In genomic region chr13:42875448-42876269, GRCh38 we compare ENCODE assay signal across 10 cellular contexts.
DNase-seq lines count a peak whose midpoint lies in the region; ATAC-seq and TF ChIP-seq lines count a peak whose summit lies in the region.
"Had no signal": no experiment of that assay in that cellular context is flagged by ENCODE, and none has a peak within 500 bp of the region (broad histone marks: within the 10 kb centered on the region; RNA-seq: fewer than 3 reads in every experiment).

No MANE protein-coding gene starts in this region.

- H3K56ac ChIP-seq in mesendoderm (ENCODE audit: low read length), result peak overlapping the region; percentile 45

- peak overlapping the region; percentile 74 for H2BK15ac ChIP-seq in mesendoderm (replicated peaks; ENCODE audit: low read depth)

- no peak overlapping the region for H3K4me2 ChIP-seq in mesendoderm (ENCODE audit: low read length)

- peak overlapping the region; percentile 11 for H3K18ac ChIP-seq in mesendoderm (ENCODE audit: low read length)

- H3K79me1 ChIP-seq in mesendoderm (ENCODE audit: low read length), result no peaks in the 10 kb centered on the region

- H3K27me3 ChIP-seq in mesendoderm (ENCODE audit: insufficient read depth, low read length, poor library complexity), result no peaks in the 10 kb centered on the region

- no CpG with 5 or more reads among the region's 12 CpGs for whole genome bisulfite sequencing in mesendoderm (ENCODE audit: extremely low coverage, insufficient coverage, low lambda C conversion rate)

- no peak overlapping the region for H2BK120ac ChIP-seq in mesendoderm (ENCODE audit: low read depth, low read length)

- H3K4ac ChIP-seq in mesendoderm (ENCODE audit: low read depth, low read length), result peak overlapping the region; percentile 71

- peak overlapping the region; percentile 6 for H4K8ac ChIP-seq in mesendoderm (ENCODE audit: low read depth, low read length)

- H3K4me3 ChIP-seq in mesendoderm (ENCODE audit: low read length), result no peak overlapping the region

- H4K5ac ChIP-seq in mesendoderm (ENCODE audit: low read length), result no peak overlapping the region

- peak overlapping the region; percentile 18 for H2BK5ac ChIP-seq in mesendoderm (ENCODE audit: low read length)

- H3K4me1 ChIP-seq in mesendoderm (ENCODE audit: control insufficient read depth, low read depth, low read length), result peaks cover 9% of the 10 kb centered on the region

- peak; percentile 84 for DNase-seq in mesendoderm
- no peak for DNase-seq in cortex of kidney (lab: John Stamatoyannopoulos, UW)
- no peak for DNase-seq in DMS79 (lab: John Stamatoyannopoulos, UW)
- no peak for DNase-seq in GOT3 (lab: John Stamatoyannopoulos, UW)
- no peak for DNase-seq in stimulated activated CD4-positive, alpha-beta T cell treated with anti-CD3 and anti-CD28 coated beads, Interleukin-4, amount 100 ng/mL, for 1 hour
- DNase-seq: HCEC 1CT, nucleus accumbens had no signal

- no peaks in the 10 kb centered on the region for H3K36me3 ChIP-seq in mesendoderm (ENCODE audit: control insufficient read depth, insufficient read depth, low read length)

- H3K79me2 ChIP-seq in mesendoderm (ENCODE audit: control insufficient read depth, insufficient read depth, low read length), result no peaks in the 10 kb centered on the region

- no peak overlapping the region for H3K23ac ChIP-seq in mesendoderm (ENCODE audit: low read length)

- H3K27ac ChIP-seq in mesendoderm (ENCODE audit: low read depth, low read length), result peak overlapping the region; percentile 12

- peak; percentile 28 for ATAC-seq in GM18867 (IDR thresholded peaks at IDR 0.05; ENCODE audit: unreplicated experiment)
- ATAC-seq in HG02642 (IDR thresholded peaks at IDR 0.05; ENCODE audit: poor library complexity, unreplicated experiment), result peak; percentile 6
- ATAC-seq in SK-N-SH treated with all-trans-retinoic acid at 6 μM for 48 hours, result peak; percentile 70

- no peak overlapping the region for H3K9ac ChIP-seq in mesendoderm (ENCODE audit: low read length)

- H2AK5ac ChIP-seq in mesendoderm (ENCODE audit: low read length), result no peak overlapping the region

TF ChIP-seq in SK-N-SH treated with all-trans-retinoic acid at 6 μM for 48 hours, 23 proteins besides CTCF, POLR2A, EP300 and RAD21:
- TF ChIP-seq CSDC2 (CRISPR knock-in tag; IDR thresholded peaks at IDR 0.05) (no peak), ZNF8 (CRISPR knock-in tag; IDR thresholded peaks at IDR 0.05) (no peak), TCF4 (CRISPR knock-in tag; IDR thresholded peaks at IDR 0.05; ENCODE audit: borderline replicate concordance) (no peak), OSR1 (CRISPR knock-in tag; IDR thresholded peaks at IDR 0.05) (no peak), CREB5 (CRISPR knock-in tag; IDR thresholded peaks at IDR 0.05; ENCODE audit: low read depth) (no peak), PATZ1 (CRISPR knock-in tag; IDR thresholded peaks at IDR 0.05; ENCODE audit: borderline replicate concordance) (no peak), TOX (CRISPR knock-in tag; IDR thresholded peaks at IDR 0.05; ENCODE audit: borderline replicate concordance) (no peak), ARNTL (CRISPR knock-in tag; IDR thresholded peaks at IDR 0.05; ENCODE audit: borderline replicate concordance, low read depth) (no peak), CSRNP3 (CRISPR knock-in tag; IDR thresholded peaks at IDR 0.05) (no peak), RARB (CRISPR knock-in tag; IDR thresholded peaks at IDR 0.05) (no peak), GLIS3 (CRISPR knock-in tag; IDR thresholded peaks at IDR 0.05) (no peak), ZNF565 (CRISPR knock-in tag; conservative IDR thresholded peaks at IDR 0.05; ENCODE audit: low read depth) (no peak), POU6F1 (CRISPR knock-in tag; IDR thresholded peaks at IDR 0.05; ENCODE audit: borderline replicate concordance, low read depth) (no peak)
TF ChIP-seq in SK-N-SH treated with all-trans-retinoic acid at 6 μM for 48 hours: peak in this region for 0.

Comparison
In these comparisons a context has a peak if more than half of its experiments do, and no peak if none do; other contexts are left out.
1. ATAC-seq: peak in every context shown above with its lines; median percentile 70 in SK-N-SH treated with all-trans-retinoic acid at 6 μM for 48 hours; 28 in GM18867; 6 in HG02642.